ENCODE assay signal across 8 cellular contexts in genomic region chr19:58544591-58545285, GRCh38. TPM values are rescaled to one million over a fixed set of nuclear protein-coding genes. Genes with fewer than 3 reads are reported as not detected.
DNase-seq lines count a peak whose midpoint lies in the region; ATAC-seq and TF ChIP-seq lines count a peak whose summit lies in the region.

No MANE protein-coding gene starts in this region.

- in situ Hi-C loops in gastrocnemius medialis (cut with MboI; ENCODE audit: low sequenced_read_pairs in 4 of 4) = no loop called here

- intact Hi-C loops in Right ventricle myocardium superior (cut with DNase I) (no loop called here), gastrocnemius medialis (cut with DNase I; ENCODE audit: low total_unique reads) (loop anchor here (1.0 kb wide), 4 partner anchors 14 to 45 kb away; partner anchors contain the start of genes MZF1, UBE2M and ZBTB45)

- ATAC-seq in GM19468 (IDR thresholded peaks at IDR 0.05; ENCODE audit: extremely low read depth, unreplicated experiment) (peak; percentile 11), HG03575 (IDR thresholded peaks at IDR 0.05; ENCODE audit: extremely low read depth, insufficient number of reproducible peaks, low FRiP score, unreplicated experiment) (peak; percentile 11), Right ventricle myocardium superior (ENCODE audit: poor library complexity) (peak; percentile 16), gastrocnemius medialis (peak; percentile 63 to 64)

- TF ChIP-seq POLR2A in gastrocnemius medialis (IDR thresholded peaks at IDR 0.05) = no peak

- peaks cover 3 to 37% of the 10 kb centered on the region in 2 donors for H3K36me3 ChIP-seq in gastrocnemius medialis

- no peaks in the 10 kb centered on the region for H3K9me3 ChIP-seq in gastrocnemius medialis

- TF ChIP-seq CTCF in C4-2B (conservative IDR thresholded peaks at IDR 0.05) = no peak
- peak in 1 of 5 experiments; percentile 3 for TF ChIP-seq CTCF in gastrocnemius medialis (IDR thresholded peaks at IDR 0.05 in 4 of 5, conservative IDR thresholded peaks at IDR 0.05 in 1 of 5)

- peak overlapping the region; percentile 92 for H3K27ac ChIP-seq in C4-2B
- H3K27ac ChIP-seq in gastrocnemius medialis = peak overlapping the region; percentile 92 to 97 (median 96)

- peak; percentile 50 to 71 for DNase-seq in activated T-helper 1 cell treated with anti-CD3 and anti-CD28 coated beads, Interleukin-2, amount 50 U/mL, for 16 hours (ENCODE audit: low read depth in 1 of 2, low spot score in 1 of 2)
- no peak for DNase-seq in Right ventricle myocardium superior
- DNase-seq in gastrocnemius medialis = no peak
- DNase-seq in NCI-H2081 (lab: John Stamatoyannopoulos, UW) = no peak
- DNase-seq in globus pallidus (ENCODE audit: low spot score) = no peak

- no peaks in the 10 kb centered on the region for H3K27me3 ChIP-seq in gastrocnemius medialis

- peak overlapping the region; percentile 75 to 94 (median 88) for H3K4me3 ChIP-seq in gastrocnemius medialis

- H3K4me1 ChIP-seq in gastrocnemius medialis = peaks cover 21 to 26% of the 10 kb centered on the region in 2 donors

RNA-seq across cellular contexts. Expression of gene TRIM28, which starts 0.9 kb away (rescaled TPM):
- total RNA-seq in Right ventricle myocardium superior = 132 TPM
- total RNA-seq in gastrocnemius medialis = 100 to 1,000 TPM; 145 to 239 (median 191) TPM

RNA-seq across cellular contexts. Expression of gene CHMP2A, which starts 10.2 kb away (rescaled TPM):
- 115 TPM for total RNA-seq in Right ventricle myocardium superior
- 100 to 1,000 TPM in 2 of 4 donors, 10 to 100 TPM in 2; 82.3 to 165 (median 113) TPM for total RNA-seq in gastrocnemius medialis

RNA-seq across cellular contexts. Expression of gene UBE2M, which starts 13.7 kb away (rescaled TPM):
- total RNA-seq in Right ventricle myocardium superior (116 TPM), gastrocnemius medialis (10 to 100 TPM; 23.5 to 74.5 (median 41.6) TPM)

RNA-seq across cellular contexts. Expression of gene ZBTB45, which starts 25.1 kb away (rescaled TPM):
- total RNA-seq in Right ventricle myocardium superior (7.9 TPM), gastrocnemius medialis (10 to 100 TPM in 2 of 4 donors, 1 to 10 TPM in 2; 5.9 to 12.2 (median 9.6) TPM)

RNA-seq across cellular contexts. Expression of gene MZF1, which starts 28.4 kb away (rescaled TPM):
- total RNA-seq in Right ventricle myocardium superior (9.2 TPM), gastrocnemius medialis (10 to 100 TPM in 3 of 4 donors, 1 to 10 TPM in 1; 6.8 to 21.5 (median 15.1) TPM)

Comparison
In these comparisons a context has a peak if more than half of its experiments do, and no peak if none do; other contexts are left out.
1. ATAC-seq: peak in every context shown above with its lines; median percentile 64 in gastrocnemius medialis; 16 in Right ventricle myocardium superior; 11 in GM19468; 11 in HG03575.
2. DNase-seq: peak in activated T-helper 1 cell treated with anti-CD3 and anti-CD28 coated beads, Interleukin-2, amount 50 U/mL, for 16 hours (2 of 2); none in Right ventricle myocardium superior (single experiment), gastrocnemius medialis (0 of 2), NCI-H2081 (0 of 2) and globus pallidus (single experiment).